14 cellular contexts compared by ENCODE assay signal in genomic region chr11:36192723-36193619, GRCh38.
"Had no signal": no experiment of that assay in that cellular context is flagged by ENCODE, and none has a peak within 500 bp of the region (broad histone marks: within the 10 kb centered on the region; RNA-seq: fewer than 3 reads in every experiment).

No MANE protein-coding gene starts in this region.

- H3K27ac Mint-ChIP-seq: activated naive CD4-positive, alpha-beta T cell treated with anti-CD3 and anti-CD28 coated beads for 36 hours; activated naive CD8-positive, alpha-beta T cell treated with anti-CD3 and anti-CD28 coated beads, Interleukin-2, amount 50 U/mL, for 24 hours; activated T-helper 2 cell treated with anti-CD3 and anti-CD28 coated beads, Interferon-gamma antibody, Interleukin-2, Interleukin-4, amounts not matched to agents 10 μg/mL and 5 μg/mL and 100 μg/mL, durations not matched to agents 14 hours and 24 hours and 36 hours; effector memory CD8-positive, alpha-beta T cell; immature natural killer cell; stimulated activated naive B cell treated with anti-CD40 and anti-IgM and Interleukin-4, amounts not matched to agents 10 μg/mL and 1 μg/mL and 100 μg/mL, for 72 hours had no signal

- H3K4me3 ChIP-seq: breast epithelium, thyroid gland had no signal

- H3K9me3 ChIP-seq: breast epithelium, thyroid gland had no signal

- H3K27me3 ChIP-seq: breast epithelium, foreskin keratinocyte, thyroid gland had no signal

- ATAC-seq: activated naive CD8-positive, alpha-beta T cell treated with anti-CD3 and anti-CD28 coated beads, Interleukin-2, amount 50 U/mL, for 24 hours; effector memory CD8-positive, alpha-beta T cell; foreskin keratinocyte; stimulated activated naive B cell treated with anti-CD40 and anti-IgM and Interleukin-4, amounts not matched to agents 10 μg/mL and 1 μg/mL and 100 μg/mL, for 72 hours had no signal

- DNase-seq: activated CD4-positive, CD25-positive, alpha-beta regulatory T cell treated with anti-CD3 and anti-CD28 coated beads, Interleukin-2, amount 50 U/mL, for 72 hours; activated naive CD4-positive, alpha-beta T cell treated with anti-CD3 and anti-CD28 coated beads for 36 hours; activated naive CD8-positive, alpha-beta T cell treated with anti-CD3 and anti-CD28 coated beads, Interleukin-2, amount 50 U/mL, for 24 hours; aorta; dermis blood vessel endothelial cell; effector memory CD8-positive, alpha-beta T cell; foreskin keratinocyte; immature natural killer cell; retina; stimulated activated CD4-positive, alpha-beta T cell treated with anti-CD3 and anti-CD28 coated beads, Interleukin-2, amount 100 ng/mL, for 48 hours; stimulated activated naive B cell treated with anti-CD40 and anti-IgM and Interleukin-4, amounts not matched to agents 10 μg/mL and 1 μg/mL and 100 μg/mL, for 72 hours; thyroid gland had no signal

- H3K9me3 Mint-ChIP-seq: activated naive CD4-positive, alpha-beta T cell treated with anti-CD3 and anti-CD28 coated beads for 36 hours; activated naive CD8-positive, alpha-beta T cell treated with anti-CD3 and anti-CD28 coated beads, Interleukin-2, amount 50 U/mL, for 24 hours; activated T-helper 2 cell treated with anti-CD3 and anti-CD28 coated beads, Interferon-gamma antibody, Interleukin-2, Interleukin-4, amounts not matched to agents 10 μg/mL and 5 μg/mL and 100 μg/mL, durations not matched to agents 14 hours and 24 hours and 36 hours; effector memory CD8-positive, alpha-beta T cell; immature natural killer cell; stimulated activated naive B cell treated with anti-CD40 and anti-IgM and Interleukin-4, amounts not matched to agents 10 μg/mL and 1 μg/mL and 100 μg/mL, for 72 hours had no signal

- H3K4me3 Mint-ChIP-seq: activated naive CD4-positive, alpha-beta T cell treated with anti-CD3 and anti-CD28 coated beads for 36 hours; activated naive CD8-positive, alpha-beta T cell treated with anti-CD3 and anti-CD28 coated beads, Interleukin-2, amount 50 U/mL, for 24 hours; effector memory CD8-positive, alpha-beta T cell; immature natural killer cell; stimulated activated naive B cell treated with anti-CD40 and anti-IgM and Interleukin-4, amounts not matched to agents 10 μg/mL and 1 μg/mL and 100 μg/mL, for 72 hours had no signal

- H3K36me3 ChIP-seq: breast epithelium, thyroid gland had no signal

- H3K4me1 Mint-ChIP-seq: activated naive CD8-positive, alpha-beta T cell treated with anti-CD3 and anti-CD28 coated beads, Interleukin-2, amount 50 U/mL, for 24 hours; immature natural killer cell; stimulated activated naive B cell treated with anti-CD40 and anti-IgM and Interleukin-4, amounts not matched to agents 10 μg/mL and 1 μg/mL and 100 μg/mL, for 72 hours had no signal

- H3K27ac ChIP-seq: breast epithelium, foreskin keratinocyte, thyroid gland had no signal

- H3K36me3 Mint-ChIP-seq: immature natural killer cell; stimulated activated naive B cell treated with anti-CD40 and anti-IgM and Interleukin-4, amounts not matched to agents 10 μg/mL and 1 μg/mL and 100 μg/mL, for 72 hours had no signal

- H3K27me3 Mint-ChIP-seq: activated naive CD8-positive, alpha-beta T cell treated with anti-CD3 and anti-CD28 coated beads, Interleukin-2, amount 50 U/mL, for 24 hours; stimulated activated naive B cell treated with anti-CD40 and anti-IgM and Interleukin-4, amounts not matched to agents 10 μg/mL and 1 μg/mL and 100 μg/mL, for 72 hours had no signal

- H3K4me1 ChIP-seq: breast epithelium, foreskin keratinocyte, thyroid gland had no signal
